9 cellular contexts compared by ENCODE assay signal in the genomic region with DNA sequence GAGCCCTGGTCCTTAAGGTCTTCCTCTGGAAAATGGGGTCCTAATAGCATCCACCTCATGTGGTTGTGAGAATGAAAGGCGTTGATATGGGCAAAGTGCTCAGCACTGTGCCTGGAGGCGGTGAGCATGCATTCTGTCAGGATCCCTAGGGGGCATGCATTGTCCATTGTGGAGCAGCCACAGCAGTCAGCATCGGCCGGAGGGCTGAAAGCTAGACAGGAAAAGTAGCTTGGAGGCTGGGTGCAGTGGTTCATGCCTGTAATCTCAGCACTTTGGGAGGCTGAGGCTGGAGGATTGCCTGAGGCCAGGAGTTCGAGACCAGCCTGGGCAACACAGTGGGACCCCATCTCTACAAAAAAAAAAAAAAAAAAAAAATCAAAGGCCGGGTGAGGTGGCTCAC.
A peak's percentile ranks its signal among the peaks of the same experiment; 100 is the strongest.
DNase-seq lines count a peak whose midpoint lies in the region; ATAC-seq and TF ChIP-seq lines count a peak whose summit lies in the region.
"Had no signal": no experiment of that assay in that cellular context is flagged by ENCODE, and none has a peak within 500 bp of the region (broad histone marks: within the 10 kb centered on the region; RNA-seq: fewer than 3 reads in every experiment).

No MANE protein-coding gene starts in this region.

- POLR2A ChIA-PET in activated CD8-positive, alpha-beta T cell treated with anti-CD3 and anti-CD28 coated beads for 36 hours (lab: Charles Lee) = no interaction called here

- no peaks in the 10 kb centered on the region for H3K4me1 ChIP-seq in left lung
- no peaks in the 10 kb centered on the region for H3K4me1 ChIP-seq in uterus

- CTCF ChIA-PET in activated CD8-positive, alpha-beta T cell treated with anti-CD3 and anti-CD28 coated beads for 36 hours (lab: Charles Lee) = interaction anchor here (1.1 kb wide), 1 partner anchor 160 kb away, joined by 6 read pairs; no protein-coding TSS in a partner anchor

- H3K9me3 ChIP-seq in left lung (no peaks in the 10 kb centered on the region), uterus (no peaks in the 10 kb centered on the region)

- no peak overlapping the region for H3K27ac Mint-ChIP-seq in activated CD8-positive, alpha-beta T cell treated with anti-CD3 and anti-CD28 coated beads for 36 hours

- TF ChIP-seq CTCF in HL-60 (IDR thresholded peaks at IDR 0.05; ENCODE audit: insufficient read depth, low read length) (peak; percentile 42), left lung (IDR thresholded peaks at IDR 0.05) (peak in 1 of 2 donors; percentile 21), uterus (IDR thresholded peaks at IDR 0.05) (peak in 1 of 4 experiments; percentile 8)
- TF ChIP-seq CTCF in activated CD8-positive, alpha-beta T cell treated with anti-CD3 and anti-CD28 coated beads for 36 hours (IDR thresholded peaks at IDR 0.05) = no peak

- H3K4me1 Mint-ChIP-seq in activated CD8-positive, alpha-beta T cell treated with anti-CD3 and anti-CD28 coated beads for 36 hours (ENCODE audit: low read depth) = no peaks in the 10 kb centered on the region

- H3K4me3 Mint-ChIP-seq in activated CD8-positive, alpha-beta T cell treated with anti-CD3 and anti-CD28 coated beads for 36 hours = no peak overlapping the region

- H3K36me3 Mint-ChIP-seq in activated CD8-positive, alpha-beta T cell treated with anti-CD3 and anti-CD28 coated beads for 36 hours (ENCODE audit: low read depth) = no peaks in the 10 kb centered on the region

- DNase-seq in Daoy (ENCODE audit: low read depth) (peak; percentile 76), HL-60 (ENCODE audit: low read depth in 1 of 2, low spot score in 1 of 2) (peak in 1 of 2 experiments; percentile 81), left lung (peak in 1 of 2 donors; percentile 71), D341Med (ENCODE audit: low spot score) (no peak), COLO829 (ENCODE audit: low spot score) (no peak), uterus (no peak), NCI-H345 treated with DMSO at 0.1 percent for 48 hours (lab: John Stamatoyannopoulos, UW; ENCODE audit: unreplicated experiment) (no peak)
- DNase-seq in activated CD8-positive, alpha-beta T cell treated with anti-CD3 and anti-CD28 coated beads for 36 hours = peak; percentile 31

- H3K9me3 Mint-ChIP-seq in activated CD8-positive, alpha-beta T cell treated with anti-CD3 and anti-CD28 coated beads for 36 hours = no peaks in the 10 kb centered on the region

- no peak overlapping the region for H3K27ac ChIP-seq in HL-60 (replicated peaks)
- no peak overlapping the region for H3K27ac ChIP-seq in left lung
- no peak overlapping the region for H3K27ac ChIP-seq in uterus
- H3K27ac ChIP-seq: KMS-11 had no signal

- intact Hi-C loops in activated CD8-positive, alpha-beta T cell treated with anti-CD3 and anti-CD28 coated beads for 36 hours (cut with micrococcal nuclease) = no loop called here
- intact Hi-C loops in left lung (cut with DNase I) = no loop called here
- intact Hi-C loops in uterus (cut with DNase I; ENCODE audit: low total_unique reads) = no loop called here

- H3K4me3 ChIP-seq in HL-60 (replicated peaks; ENCODE audit: insufficient read depth, low read length) (no peak overlapping the region), left lung (no peak overlapping the region), uterus (no peak overlapping the region)

- peaks cover 11% of the 10 kb centered on the region for H3K27me3 Mint-ChIP-seq in activated CD8-positive, alpha-beta T cell treated with anti-CD3 and anti-CD28 coated beads for 36 hours

- H3K27me3 ChIP-seq in HL-60 (ENCODE audit: insufficient read depth, poor library complexity, severe bottlenecking) (no peaks in the 10 kb centered on the region), left lung (no peaks in the 10 kb centered on the region), uterus (no peaks in the 10 kb centered on the region)

- peak; percentile 37 for ATAC-seq in activated CD8-positive, alpha-beta T cell treated with anti-CD3 and anti-CD28 coated beads for 36 hours
- peak; percentile 94 for ATAC-seq in left lung

- TF ChIP-seq POLR2A in uterus (IDR thresholded peaks at IDR 0.05) = no peak

- H3K36me3 ChIP-seq in left lung (no peaks in the 10 kb centered on the region), uterus (no peaks in the 10 kb centered on the region)

Comparison
In these comparisons a context has a peak if more than half of its experiments do, and no peak if none do; other contexts are left out.
1. DNase-seq: peak in Daoy (single experiment) and activated CD8-positive, alpha-beta T cell treated with anti-CD3 and anti-CD28 coated beads for 36 hours (single experiment); none in D341Med (single experiment), COLO829 (single experiment), uterus (0 of 2) and NCI-H345 treated with DMSO at 0.1 percent for 48 hours (single experiment).